1 cellular context compared by ENCODE assay signal in the genomic region with DNA sequence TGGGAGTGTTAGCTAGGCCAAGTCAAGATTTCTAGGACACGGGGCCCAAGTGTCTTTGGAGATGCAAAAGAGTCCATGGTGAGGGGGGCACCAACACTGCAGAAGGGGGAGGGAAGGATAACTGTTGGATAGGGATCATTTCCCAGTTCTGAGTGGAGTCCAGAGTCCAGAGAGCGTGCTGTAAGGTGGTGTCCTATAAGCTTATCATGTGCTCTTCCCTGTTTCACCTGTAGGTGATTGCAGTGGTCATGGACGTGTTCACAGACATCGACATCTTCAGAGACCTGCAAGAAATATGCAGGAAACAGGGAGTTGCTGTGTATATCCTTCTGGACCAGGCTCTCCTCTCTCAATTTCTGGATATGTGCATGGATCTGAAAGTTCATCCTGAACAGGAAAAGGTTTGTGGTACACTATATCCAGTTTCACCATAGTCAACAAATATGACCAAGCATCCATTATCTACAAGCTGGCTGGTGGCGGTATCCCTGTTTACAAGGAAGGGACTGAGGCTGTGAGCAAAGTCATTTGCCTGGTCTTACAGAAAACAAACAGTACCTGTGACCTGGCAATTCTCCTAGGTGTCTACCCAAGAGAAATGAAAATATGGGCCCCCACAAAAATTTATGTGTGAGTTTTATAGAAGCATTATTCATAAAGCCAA.
TF ChIP-seq lines count a peak whose summit lies in the region.

No MANE protein-coding gene starts in this region.

TF ChIP-seq in HepG2, 621 proteins besides CTCF, POLR2A, EP300 and RAD21 (continued from another document and continues in another):
- TF ChIP-seq, protein P1, sequence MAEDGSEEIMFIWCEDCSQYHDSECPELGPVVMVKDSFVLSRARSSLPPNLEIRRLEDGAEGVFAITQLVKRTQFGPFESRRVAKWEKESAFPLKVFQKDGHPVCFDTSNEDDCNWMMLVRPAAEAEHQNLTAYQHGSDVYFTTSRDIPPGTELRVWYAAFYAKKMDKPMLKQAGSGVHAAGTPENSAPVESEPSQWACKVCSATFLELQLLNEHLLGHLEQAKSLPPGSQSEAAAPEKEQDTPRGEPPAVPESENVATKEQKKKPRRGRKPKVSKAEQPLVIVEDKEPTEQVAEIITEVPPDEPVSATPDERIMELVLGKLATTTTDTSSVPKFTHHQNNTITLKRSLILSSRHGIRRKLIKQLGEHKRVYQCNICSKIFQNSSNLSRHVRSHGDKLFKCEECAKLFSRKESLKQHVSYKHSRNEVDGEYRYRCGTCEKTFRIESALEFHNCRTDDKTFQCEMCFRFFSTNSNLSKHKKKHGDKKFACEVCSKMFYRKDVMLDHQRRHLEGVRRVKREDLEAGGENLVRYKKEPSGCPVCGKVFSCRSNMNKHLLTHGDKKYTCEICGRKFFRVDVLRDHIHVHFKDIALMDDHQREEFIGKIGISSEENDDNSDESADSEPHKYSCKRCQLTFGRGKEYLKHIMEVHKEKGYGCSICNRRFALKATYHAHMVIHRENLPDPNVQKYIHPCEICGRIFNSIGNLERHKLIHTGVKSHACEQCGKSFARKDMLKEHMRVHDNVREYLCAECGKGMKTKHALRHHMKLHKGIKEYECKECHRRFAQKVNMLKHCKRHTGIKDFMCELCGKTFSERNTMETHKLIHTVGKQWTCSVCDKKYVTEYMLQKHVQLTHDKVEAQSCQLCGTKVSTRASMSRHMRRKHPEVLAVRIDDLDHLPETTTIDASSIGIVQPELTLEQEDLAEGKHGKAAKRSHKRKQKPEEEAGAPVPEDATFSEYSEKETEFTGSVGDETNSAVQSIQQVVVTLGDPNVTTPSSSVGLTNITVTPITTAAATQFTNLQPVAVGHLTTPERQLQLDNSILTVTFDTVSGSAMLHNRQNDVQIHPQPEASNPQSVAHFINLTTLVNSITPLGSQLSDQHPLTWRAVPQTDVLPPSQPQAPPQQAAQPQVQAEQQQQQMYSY (CRISPR knock-in tag; IDR thresholded peaks at IDR 0.05): no peak
- peak; percentile 66 for TF ChIP-seq ZMYM4 (CRISPR knock-in tag; IDR thresholded peaks at IDR 0.05)
- TF ChIP-seq, protein P2, sequence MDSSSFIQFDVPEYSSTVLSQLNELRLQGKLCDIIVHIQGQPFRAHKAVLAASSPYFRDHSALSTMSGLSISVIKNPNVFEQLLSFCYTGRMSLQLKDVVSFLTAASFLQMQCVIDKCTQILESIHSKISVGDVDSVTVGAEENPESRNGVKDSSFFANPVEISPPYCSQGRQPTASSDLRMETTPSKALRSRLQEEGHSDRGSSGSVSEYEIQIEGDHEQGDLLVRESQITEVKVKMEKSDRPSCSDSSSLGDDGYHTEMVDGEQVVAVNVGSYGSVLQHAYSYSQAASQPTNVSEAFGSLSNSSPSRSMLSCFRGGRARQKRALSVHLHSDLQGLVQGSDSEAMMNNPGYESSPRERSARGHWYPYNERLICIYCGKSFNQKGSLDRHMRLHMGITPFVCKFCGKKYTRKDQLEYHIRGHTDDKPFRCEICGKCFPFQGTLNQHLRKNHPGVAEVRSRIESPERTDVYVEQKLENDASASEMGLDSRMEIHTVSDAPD (CRISPR knock-in tag; IDR thresholded peaks at IDR 0.05): no peak
- no peak for TF ChIP-seq CREM (IDR thresholded peaks at IDR 0.05)
- no peak for TF ChIP-seq CREM (CRISPR knock-in tag; IDR thresholded peaks at IDR 0.05)
- TF ChIP-seq ZNF224 (CRISPR knock-in tag; IDR thresholded peaks at IDR 0.05): no peak
- TF ChIP-seq KAT8 (CRISPR knock-in tag; IDR thresholded peaks at IDR 0.05): no peak
- TF ChIP-seq ZNF337 (CRISPR knock-in tag; IDR thresholded peaks at IDR 0.05; ENCODE audit: borderline replicate concordance, low read depth): no peak
- no peak for TF ChIP-seq PHF21A (CRISPR knock-in tag; IDR thresholded peaks at IDR 0.05)
- TF ChIP-seq ZFP62 (CRISPR knock-in tag; IDR thresholded peaks at IDR 0.05): no peak
- no peak for TF ChIP-seq ONECUT2 (CRISPR knock-in tag; IDR thresholded peaks at IDR 0.05)
- TF ChIP-seq, protein P3, sequence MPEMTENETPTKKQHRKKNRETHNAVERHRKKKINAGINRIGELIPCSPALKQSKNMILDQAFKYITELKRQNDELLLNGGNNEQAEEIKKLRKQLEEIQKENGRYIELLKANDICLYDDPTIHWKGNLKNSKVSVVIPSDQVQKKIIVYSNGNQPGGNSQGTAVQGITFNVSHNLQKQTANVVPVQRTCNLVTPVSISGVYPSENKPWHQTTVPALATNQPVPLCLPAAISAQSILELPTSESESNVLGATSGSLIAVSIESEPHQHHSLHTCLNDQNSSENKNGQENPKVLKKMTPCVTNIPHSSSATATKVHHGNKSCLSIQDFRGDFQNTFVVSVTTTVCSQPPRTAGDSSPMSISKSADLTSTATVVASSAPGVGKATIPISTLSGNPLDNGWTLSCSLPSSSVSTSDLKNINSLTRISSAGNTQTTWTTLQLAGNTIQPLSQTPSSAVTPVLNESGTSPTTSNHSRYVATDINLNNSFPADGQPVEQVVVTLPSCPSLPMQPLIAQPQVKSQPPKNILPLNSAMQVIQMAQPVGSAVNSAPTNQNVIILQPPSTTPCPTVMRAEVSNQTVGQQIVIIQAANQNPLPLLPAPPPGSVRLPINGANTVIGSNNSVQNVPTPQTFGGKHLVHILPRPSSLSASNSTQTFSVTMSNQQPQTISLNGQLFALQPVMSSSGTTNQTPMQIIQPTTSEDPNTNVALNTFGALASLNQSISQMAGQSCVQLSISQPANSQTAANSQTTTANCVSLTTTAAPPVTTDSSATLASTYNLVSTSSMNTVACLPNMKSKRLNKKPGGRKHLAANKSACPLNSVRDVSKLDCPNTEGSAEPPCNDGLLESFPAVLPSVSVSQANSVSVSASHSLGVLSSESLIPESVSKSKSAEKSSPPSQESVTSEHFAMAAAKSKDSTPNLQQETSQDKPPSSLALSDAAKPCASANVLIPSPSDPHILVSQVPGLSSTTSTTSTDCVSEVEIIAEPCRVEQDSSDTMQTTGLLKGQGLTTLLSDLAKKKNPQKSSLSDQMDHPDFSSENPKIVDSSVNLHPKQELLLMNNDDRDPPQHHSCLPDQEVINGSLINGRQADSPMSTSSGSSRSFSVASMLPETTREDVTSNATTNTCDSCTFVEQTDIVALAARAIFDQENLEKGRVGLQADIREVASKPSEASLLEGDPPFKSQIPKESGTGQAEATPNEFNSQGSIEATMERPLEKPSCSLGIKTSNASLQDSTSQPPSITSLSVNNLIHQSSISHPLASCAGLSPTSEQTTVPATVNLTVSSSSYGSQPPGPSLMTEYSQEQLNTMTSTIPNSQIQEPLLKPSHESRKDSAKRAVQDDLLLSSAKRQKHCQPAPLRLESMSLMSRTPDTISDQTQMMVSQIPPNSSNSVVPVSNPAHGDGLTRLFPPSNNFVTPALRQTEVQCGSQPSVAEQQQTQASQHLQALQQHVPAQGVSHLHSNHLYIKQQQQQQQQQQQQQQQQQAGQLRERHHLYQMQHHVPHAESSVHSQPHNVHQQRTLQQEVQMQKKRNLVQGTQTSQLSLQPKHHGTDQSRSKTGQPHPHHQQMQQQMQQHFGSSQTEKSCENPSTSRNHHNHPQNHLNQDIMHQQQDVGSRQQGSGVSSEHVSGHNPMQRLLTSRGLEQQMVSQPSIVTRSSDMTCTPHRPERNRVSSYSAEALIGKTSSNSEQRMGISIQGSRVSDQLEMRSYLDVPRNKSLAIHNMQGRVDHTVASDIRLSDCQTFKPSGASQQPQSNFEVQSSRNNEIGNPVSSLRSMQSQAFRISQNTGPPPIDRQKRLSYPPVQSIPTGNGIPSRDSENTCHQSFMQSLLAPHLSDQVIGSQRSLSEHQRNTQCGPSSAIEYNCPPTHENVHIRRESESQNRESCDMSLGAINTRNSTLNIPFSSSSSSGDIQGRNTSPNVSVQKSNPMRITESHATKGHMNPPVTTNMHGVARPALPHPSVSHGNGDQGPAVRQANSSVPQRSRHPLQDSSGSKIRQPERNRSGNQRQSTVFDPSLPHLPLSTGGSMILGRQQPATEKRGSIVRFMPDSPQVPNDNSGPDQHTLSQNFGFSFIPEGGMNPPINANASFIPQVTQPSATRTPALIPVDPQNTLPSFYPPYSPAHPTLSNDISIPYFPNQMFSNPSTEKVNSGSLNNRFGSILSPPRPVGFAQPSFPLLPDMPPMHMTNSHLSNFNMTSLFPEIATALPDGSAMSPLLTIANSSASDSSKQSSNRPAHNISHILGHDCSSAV (CRISPR knock-in tag; IDR thresholded peaks at IDR 0.05; ENCODE audit: borderline replicate concordance): no peak
- TF ChIP-seq, protein P4, sequence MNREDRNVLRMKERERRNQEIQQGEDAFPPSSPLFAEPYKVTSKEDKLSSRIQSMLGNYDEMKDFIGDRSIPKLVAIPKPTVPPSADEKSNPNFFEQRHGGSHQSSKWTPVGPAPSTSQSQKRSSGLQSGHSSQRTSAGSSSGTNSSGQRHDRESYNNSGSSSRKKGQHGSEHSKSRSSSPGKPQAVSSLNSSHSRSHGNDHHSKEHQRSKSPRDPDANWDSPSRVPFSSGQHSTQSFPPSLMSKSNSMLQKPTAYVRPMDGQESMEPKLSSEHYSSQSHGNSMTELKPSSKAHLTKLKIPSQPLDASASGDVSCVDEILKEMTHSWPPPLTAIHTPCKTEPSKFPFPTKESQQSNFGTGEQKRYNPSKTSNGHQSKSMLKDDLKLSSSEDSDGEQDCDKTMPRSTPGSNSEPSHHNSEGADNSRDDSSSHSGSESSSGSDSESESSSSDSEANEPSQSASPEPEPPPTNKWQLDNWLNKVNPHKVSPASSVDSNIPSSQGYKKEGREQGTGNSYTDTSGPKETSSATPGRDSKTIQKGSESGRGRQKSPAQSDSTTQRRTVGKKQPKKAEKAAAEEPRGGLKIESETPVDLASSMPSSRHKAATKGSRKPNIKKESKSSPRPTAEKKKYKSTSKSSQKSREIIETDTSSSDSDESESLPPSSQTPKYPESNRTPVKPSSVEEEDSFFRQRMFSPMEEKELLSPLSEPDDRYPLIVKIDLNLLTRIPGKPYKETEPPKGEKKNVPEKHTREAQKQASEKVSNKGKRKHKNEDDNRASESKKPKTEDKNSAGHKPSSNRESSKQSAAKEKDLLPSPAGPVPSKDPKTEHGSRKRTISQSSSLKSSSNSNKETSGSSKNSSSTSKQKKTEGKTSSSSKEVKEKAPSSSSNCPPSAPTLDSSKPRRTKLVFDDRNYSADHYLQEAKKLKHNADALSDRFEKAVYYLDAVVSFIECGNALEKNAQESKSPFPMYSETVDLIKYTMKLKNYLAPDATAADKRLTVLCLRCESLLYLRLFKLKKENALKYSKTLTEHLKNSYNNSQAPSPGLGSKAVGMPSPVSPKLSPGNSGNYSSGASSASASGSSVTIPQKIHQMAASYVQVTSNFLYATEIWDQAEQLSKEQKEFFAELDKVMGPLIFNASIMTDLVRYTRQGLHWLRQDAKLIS (CRISPR knock-in tag; IDR thresholded peaks at IDR 0.05): no peak
- no peak for TF ChIP-seq NR2C2 (CRISPR knock-in tag; IDR thresholded peaks at IDR 0.05; ENCODE audit: borderline replicate concordance)
- no peak for TF ChIP-seq ZBTB3 (CRISPR knock-in tag; IDR thresholded peaks at IDR 0.05; ENCODE audit: borderline replicate concordance, low read depth)
- TF ChIP-seq ETV5 (CRISPR knock-in tag; IDR thresholded peaks at IDR 0.05; ENCODE audit: borderline replicate concordance): no peak
- peak; percentile 45; the same call in 1 of the 2 replicates for TF ChIP-seq HNF4G (IDR thresholded peaks at IDR 0.05; ENCODE audit: borderline replicate concordance, low read depth, low read length)
- TF ChIP-seq HNF4G (CRISPR knock-in tag; IDR thresholded peaks at IDR 0.05; ENCODE audit: borderline replicate concordance, low read depth): no peak
- TF ChIP-seq, protein P5, sequence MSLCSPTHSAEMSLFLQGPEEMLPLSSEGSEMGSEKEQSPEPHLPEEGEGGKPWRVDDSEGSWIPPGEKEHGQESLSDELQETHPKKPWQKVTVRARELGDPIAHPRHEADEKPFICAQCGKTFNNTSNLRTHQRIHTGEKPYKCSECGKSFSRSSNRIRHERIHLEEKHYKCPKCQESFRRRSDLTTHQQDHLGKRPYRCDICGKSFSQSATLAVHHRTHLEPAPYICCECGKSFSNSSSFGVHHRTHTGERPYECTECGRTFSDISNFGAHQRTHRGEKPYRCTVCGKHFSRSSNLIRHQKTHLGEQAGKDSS (CRISPR knock-in tag; IDR thresholded peaks at IDR 0.05; ENCODE audit: borderline replicate concordance, low read depth): no peak
- TF ChIP-seq ZNF777 (CRISPR knock-in tag; IDR thresholded peaks at IDR 0.05): no peak
- no peak for TF ChIP-seq MEIS1 (CRISPR knock-in tag; IDR thresholded peaks at IDR 0.05; ENCODE audit: borderline replicate concordance)
- 0 out of 2 replicates have a peak, but pooled peaks have one; percentile 1 for TF ChIP-seq MAFF (IDR thresholded peaks at IDR 0.05; ENCODE audit: low read depth, low read length)
- TF ChIP-seq ZNF30 (CRISPR knock-in tag; IDR thresholded peaks at IDR 0.05): no peak
- TF ChIP-seq, protein P6, sequence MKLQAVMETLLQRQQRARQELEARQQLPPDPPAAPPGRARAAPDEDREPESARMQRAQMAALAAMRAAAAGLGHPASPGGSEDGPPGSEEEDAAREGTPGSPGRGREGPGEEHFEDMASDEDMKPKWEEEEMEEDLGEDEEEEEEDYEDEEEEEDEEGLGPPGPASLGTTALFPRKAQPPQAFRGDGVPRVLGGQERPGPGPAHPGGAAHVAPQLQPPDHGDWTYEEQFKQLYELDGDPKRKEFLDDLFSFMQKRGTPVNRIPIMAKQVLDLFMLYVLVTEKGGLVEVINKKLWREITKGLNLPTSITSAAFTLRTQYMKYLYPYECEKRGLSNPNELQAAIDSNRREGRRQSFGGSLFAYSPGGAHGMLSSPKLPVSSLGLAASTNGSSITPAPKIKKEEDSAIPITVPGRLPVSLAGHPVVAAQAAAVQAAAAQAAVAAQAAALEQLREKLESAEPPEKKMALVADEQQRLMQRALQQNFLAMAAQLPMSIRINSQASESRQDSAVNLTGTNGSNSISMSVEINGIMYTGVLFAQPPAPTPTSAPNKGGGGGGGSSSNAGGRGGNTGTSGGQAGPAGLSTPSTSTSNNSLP (IDR thresholded peaks at IDR 0.05; ENCODE audit: low read depth, low read length): no peak
- TF ChIP-seq, protein P7, sequence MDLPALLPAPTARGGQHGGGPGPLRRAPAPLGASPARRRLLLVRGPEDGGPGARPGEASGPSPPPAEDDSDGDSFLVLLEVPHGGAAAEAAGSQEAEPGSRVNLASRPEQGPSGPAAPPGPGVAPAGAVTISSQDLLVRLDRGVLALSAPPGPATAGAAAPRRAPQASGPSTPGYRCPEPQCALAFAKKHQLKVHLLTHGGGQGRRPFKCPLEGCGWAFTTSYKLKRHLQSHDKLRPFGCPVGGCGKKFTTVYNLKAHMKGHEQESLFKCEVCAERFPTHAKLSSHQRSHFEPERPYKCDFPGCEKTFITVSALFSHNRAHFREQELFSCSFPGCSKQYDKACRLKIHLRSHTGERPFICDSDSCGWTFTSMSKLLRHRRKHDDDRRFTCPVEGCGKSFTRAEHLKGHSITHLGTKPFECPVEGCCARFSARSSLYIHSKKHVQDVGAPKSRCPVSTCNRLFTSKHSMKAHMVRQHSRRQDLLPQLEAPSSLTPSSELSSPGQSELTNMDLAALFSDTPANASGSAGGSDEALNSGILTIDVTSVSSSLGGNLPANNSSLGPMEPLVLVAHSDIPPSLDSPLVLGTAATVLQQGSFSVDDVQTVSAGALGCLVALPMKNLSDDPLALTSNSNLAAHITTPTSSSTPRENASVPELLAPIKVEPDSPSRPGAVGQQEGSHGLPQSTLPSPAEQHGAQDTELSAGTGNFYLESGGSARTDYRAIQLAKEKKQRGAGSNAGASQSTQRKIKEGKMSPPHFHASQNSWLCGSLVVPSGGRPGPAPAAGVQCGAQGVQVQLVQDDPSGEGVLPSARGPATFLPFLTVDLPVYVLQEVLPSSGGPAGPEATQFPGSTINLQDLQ (CRISPR knock-in tag; IDR thresholded peaks at IDR 0.05): no peak
- TF ChIP-seq CHCHD3 (CRISPR knock-in tag; IDR thresholded peaks at IDR 0.05): no peak
- TF ChIP-seq ELF3 (CRISPR knock-in tag; IDR thresholded peaks at IDR 0.05): peak; percentile 25; the same call in 1 of the 2 replicates
- no peak for TF ChIP-seq MED8 (CRISPR knock-in tag; IDR thresholded peaks at IDR 0.05; ENCODE audit: insufficient replicate concordance)
